In the genomic region with DNA sequence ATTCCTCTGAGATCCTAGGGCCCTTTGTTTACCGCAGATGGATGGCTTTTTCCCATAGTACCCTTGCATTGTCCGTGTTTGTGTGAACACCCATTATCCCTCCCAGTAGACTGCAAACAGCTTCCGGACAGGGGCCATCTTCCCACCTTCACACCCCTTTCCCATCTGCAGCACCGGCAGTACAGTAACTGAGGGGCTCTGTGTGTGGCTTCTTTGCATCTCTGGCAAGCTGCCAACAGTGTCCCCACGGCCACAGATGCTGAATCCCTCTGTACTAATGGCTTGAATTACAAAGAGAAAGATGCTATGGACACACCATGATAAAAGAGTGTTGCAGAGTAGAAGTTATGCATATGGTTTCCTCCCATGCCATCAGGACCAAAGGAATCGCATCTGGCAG, we compare ENCODE assay signal across 28 cellular contexts.
"Had no signal": no experiment of that assay in that cellular context is flagged by ENCODE, and none has a peak within 500 bp of the region (broad histone marks: within the 10 kb centered on the region; RNA-seq: fewer than 3 reads in every experiment).

No MANE protein-coding gene starts in this region.

- H2AFZ ChIP-seq: hepatocyte, parathyroid adenoma had no signal

- H3K4me3 ChIP-seq: colonic mucosa, esophagus squamous epithelium, hepatocyte, psoas muscle, spleen, suprapubic skin, tibial artery had no signal

- H3K79me2 ChIP-seq: hepatocyte, parathyroid adenoma had no signal

- H3K27ac ChIP-seq: colonic mucosa, epithelial cell of prostate, esophagus squamous epithelium, hepatocyte, parathyroid adenoma, psoas muscle, spleen, suprapubic skin, tibial artery had no signal

- H3K9me3 ChIP-seq: colonic mucosa, esophagus squamous epithelium, psoas muscle, spleen, suprapubic skin, tibial artery had no signal

- H3K27ac Mint-ChIP-seq: activated CD4-positive, alpha-beta T cell treated with anti-CD3 and anti-CD28 coated beads for 36 hours; activated naive CD4-positive, alpha-beta T cell treated with anti-CD3 and anti-CD28 coated beads, Interleukin-2, amount 50 U/mL, for 72 hours; activated T-cell treated with anti-CD3 and anti-CD28 coated beads, Interleukin-2, amount 50 U/mL, for 72 hours; naive thymus-derived CD4-positive, alpha-beta T cell; T-helper 2 cell treated with Interferon-gamma antibody and Interleukin-4, amounts not matched to agents 5 μg/mL and 100 μg/mL, for 36 hours had no signal

- H3K9me3 Mint-ChIP-seq: activated naive CD4-positive, alpha-beta T cell treated with anti-CD3 and anti-CD28 coated beads, Interleukin-2, amount 50 U/mL, for 72 hours; activated T-cell treated with anti-CD3 and anti-CD28 coated beads, Interleukin-2, amount 50 U/mL, for 72 hours; naive thymus-derived CD4-positive, alpha-beta T cell; T-helper 2 cell treated with Interferon-gamma antibody and Interleukin-4, amounts not matched to agents 5 μg/mL and 100 μg/mL, for 36 hours had no signal

- H3K4me3 Mint-ChIP-seq: activated CD4-positive, alpha-beta T cell treated with anti-CD3 and anti-CD28 coated beads for 36 hours; activated T-cell treated with anti-CD3 and anti-CD28 coated beads, Interleukin-2, amount 50 U/mL, for 72 hours; naive thymus-derived CD4-positive, alpha-beta T cell; T-helper 2 cell treated with Interferon-gamma antibody and Interleukin-4, amounts not matched to agents 5 μg/mL and 100 μg/mL, for 36 hours had no signal

- H3K4me1 Mint-ChIP-seq: activated CD4-positive, alpha-beta T cell treated with anti-CD3 and anti-CD28 coated beads for 36 hours; naive thymus-derived CD4-positive, alpha-beta T cell had no signal

- DNase-seq: activated CD4-positive, alpha-beta T cell treated with anti-CD3 and anti-CD28 coated beads for 36 hours; activated CD4-positive, alpha-beta T cell treated with anti-CD3 and anti-CD28 coated beads, Interleukin-2, amount 50 U/mL, for 4 hours; activated CD4-positive, CD25-positive, alpha-beta regulatory T cell; activated naive CD4-positive, alpha-beta T cell; activated T-cell treated with anti-CD3 and anti-CD28 coated beads for 4 hours; activated T-cell treated with anti-CD3 and anti-CD28 coated beads, Interleukin-2, amount 50 U/mL, for 72 hours; cerebellar nuclear complex; effector CD8-positive, alpha-beta T cell; esophagus squamous epithelium; islet precursor cell; mammary epithelial cell; midbrain; naive thymus-derived CD4-positive, alpha-beta T cell; nucleus accumbens; psoas muscle; right cardiac atrium; spleen; stimulated activated naive CD4-positive, alpha-beta T cell; tibial artery had no signal

- H3K36me3 Mint-ChIP-seq: activated naive CD4-positive, alpha-beta T cell treated with anti-CD3 and anti-CD28 coated beads, Interleukin-2, amount 50 U/mL, for 72 hours; naive thymus-derived CD4-positive, alpha-beta T cell had no signal

- FAIRE-seq: endometrium, frontal cortex had no signal

- H3K9ac ChIP-seq: parathyroid adenoma had no signal

- H3K27me3 ChIP-seq: colonic mucosa, esophagus squamous epithelium, hepatocyte, suprapubic skin, tibial artery had no signal

- H3K36me3 ChIP-seq: colonic mucosa, esophagus squamous epithelium, spleen, suprapubic skin, tibial artery had no signal

- H3K4me1 ChIP-seq: colonic mucosa, parathyroid adenoma, spleen had no signal

- H3K4me2 ChIP-seq: hepatocyte had no signal

- ATAC-seq: activated CD4-positive, alpha-beta T cell treated with anti-CD3 and anti-CD28 coated beads for 36 hours; activated naive CD4-positive, alpha-beta T cell treated with anti-CD3 and anti-CD28 coated beads, Interleukin-2, amount 50 U/mL, for 72 hours; activated T-cell treated with anti-CD3 and anti-CD28 coated beads, Interleukin-2, amount 50 U/mL, for 72 hours; naive thymus-derived CD4-positive, alpha-beta T cell; psoas muscle; right cardiac atrium had no signal
